Comparison of ENCODE assay signal across 3 cellular contexts in genomic region chr20:62389601-62390087, GRCh38.
TF ChIP-seq lines count a peak whose summit lies in the region.

No MANE protein-coding gene starts in this region.

TF ChIP-seq in SK-N-SH treated with all-trans-retinoic acid at 6 μM for 48 hours, 23 proteins besides CTCF, POLR2A, EP300 and RAD21:
- TF ChIP-seq OSR1 (CRISPR knock-in tag; IDR thresholded peaks at IDR 0.05), result no peak
- TF ChIP-seq GLIS3 (CRISPR knock-in tag; IDR thresholded peaks at IDR 0.05), result no peak
- no peak for TF ChIP-seq ARNTL (CRISPR knock-in tag; IDR thresholded peaks at IDR 0.05; ENCODE audit: borderline replicate concordance, low read depth)
- TF ChIP-seq CSRNP3 (CRISPR knock-in tag; IDR thresholded peaks at IDR 0.05), result 0 out of 2 replicates have a peak, but pooled peaks have one; percentile 18

TF ChIP-seq in SK-N-SH, 30 proteins besides CTCF, POLR2A, EP300 and RAD21:
- TF ChIP-seq FOSL2 (IDR thresholded peaks at IDR 0.05; ENCODE audit: borderline replicate concordance, low read depth) (no peak), TEAD4 (IDR thresholded peaks at IDR 0.05; ENCODE audit: borderline replicate concordance, insufficient read depth) (no peak), TAF1 (IDR thresholded peaks at IDR 0.05; ENCODE audit: borderline replicate concordance, low read depth, low read length) (no peak), USF2 (IDR thresholded peaks at IDR 0.05; ENCODE audit: borderline replicate concordance, low read depth, low read length) (no peak), NRF1 (IDR thresholded peaks at IDR 0.05; ENCODE audit: low read depth, low read length) (no peak), SIN3A (IDR thresholded peaks at IDR 0.05; ENCODE audit: borderline replicate concordance, low read depth, low read length) (no peak), MXI1 (IDR thresholded peaks at IDR 0.05; ENCODE audit: low read depth, low read length) (no peak), MAX (IDR thresholded peaks at IDR 0.05; ENCODE audit: low read depth) (no peak), GATA2 (CRISPR knock-in tag; IDR thresholded peaks at IDR 0.05) (no peak), POLR2AphosphoS5 (IDR thresholded peaks at IDR 0.05; ENCODE audit: low read depth, low read length) (no peak), YY1 (IDR thresholded peaks at IDR 0.05; ENCODE audit: low read depth) (no peak)

TF ChIP-seq in IMR-90, 13 proteins besides CTCF, POLR2A, EP300 and RAD21:
- TF ChIP-seq MAFK (IDR thresholded peaks at IDR 0.05; ENCODE audit: low read depth, low read length) (no peak), NFE2L2 (IDR thresholded peaks at IDR 0.05; ENCODE audit: low read depth, low read length) (no peak), CEBPB (IDR thresholded peaks at IDR 0.05; ENCODE audit: low read depth, low read length) (no peak), FOS (IDR thresholded peaks at IDR 0.05; ENCODE audit: low read depth, low read length) (no peak)
